ENCODE assay signal across 1 cellular context in genomic region chr10:63707254-63707910, GRCh38.
TF ChIP-seq lines count a peak whose summit lies in the region.

No MANE protein-coding gene starts in this region.

TF ChIP-seq in GM12878, 131 proteins besides CTCF, POLR2A, EP300 and RAD21 (continued from another document and continues in another):
- TF ChIP-seq ZNF592 (IDR thresholded peaks at IDR 0.05), result no peak
- TF ChIP-seq RUNX3 (IDR thresholded peaks at IDR 0.05; ENCODE audit: low read length), result peak; percentile 90
- TF ChIP-seq FOXK2 (IDR thresholded peaks at IDR 0.05), result no peak
- TF ChIP-seq ATF7 (IDR thresholded peaks at IDR 0.05; ENCODE audit: low read depth), result peak; percentile 94
- TF ChIP-seq IKZF2 (IDR thresholded peaks at IDR 0.05), result peak; percentile 69 to 81
- no peak for TF ChIP-seq ZNF217 (IDR thresholded peaks at IDR 0.05)
- peak; percentile 97; the same call in 1 of the 2 replicates for TF ChIP-seq ZBED1 (IDR thresholded peaks at IDR 0.05; ENCODE audit: borderline replicate concordance)
- no peak for TF ChIP-seq TAF1 (IDR thresholded peaks at IDR 0.05; ENCODE audit: borderline replicate concordance, low read depth, low read length)
- TF ChIP-seq USF1 (IDR thresholded peaks at IDR 0.05; ENCODE audit: borderline replicate concordance, extremely low read length, insufficient read depth, low read depth, low read length), result no peak
- TF ChIP-seq PBX3 (IDR thresholded peaks at IDR 0.05; ENCODE audit: insufficient replicate concordance, low read depth, low read length), result no peak
- peak in 1 of 2 experiments; percentile 95; a peak in 1 of 4 replicates for TF ChIP-seq CEBPB (IDR thresholded peaks at IDR 0.05; ENCODE audit: borderline replicate concordance in 1 of 2, low read depth in 2 of 2, low read length in 2 of 2)
- TF ChIP-seq NBN (IDR thresholded peaks at IDR 0.05), result no peak
- no peak for TF ChIP-seq REST (IDR thresholded peaks at IDR 0.05; ENCODE audit: low read depth, low read length)
- peak; percentile 100 for TF ChIP-seq JUNB (IDR thresholded peaks at IDR 0.05)
- no peak for TF ChIP-seq MYB (IDR thresholded peaks at IDR 0.05; ENCODE audit: borderline replicate concordance, low read depth, low read length)
- TF ChIP-seq EGR1 (IDR thresholded peaks at IDR 0.05; ENCODE audit: borderline replicate concordance in 1 of 2, low read depth in 2 of 2, low read length in 2 of 2), result no peak
- TF ChIP-seq HDAC6 (IDR thresholded peaks at IDR 0.05; ENCODE audit: unreplicated experiment), result no peak
- no peak for TF ChIP-seq FOS (IDR thresholded peaks at IDR 0.05; ENCODE audit: borderline replicate concordance, extremely low read depth, insufficient read length)
- TF ChIP-seq RELB (IDR thresholded peaks at IDR 0.05; ENCODE audit: low read depth), result no peak; the same call in 1 of the 2 replicates
- peak; percentile 90 for TF ChIP-seq MTA2 (IDR thresholded peaks at IDR 0.05; ENCODE audit: low read depth)
- TF ChIP-seq SPI1 (IDR thresholded peaks at IDR 0.05; ENCODE audit: borderline replicate concordance, insufficient read depth, low read depth, low read length), result peak; percentile 45; the same call in 1 of the 2 replicates
- no peak for TF ChIP-seq SMC3 (IDR thresholded peaks at IDR 0.05; ENCODE audit: borderline replicate concordance, low read length)
- no peak for TF ChIP-seq RBBP5 (conservative IDR thresholded peaks at IDR 0.05)
- TF ChIP-seq MTA3 (IDR thresholded peaks at IDR 0.05; ENCODE audit: borderline replicate concordance, low read length), result peak; percentile 98
- no peak for TF ChIP-seq SMARCA5 (IDR thresholded peaks at IDR 0.05)
- peak in 1 of 2 experiments; percentile 94; a peak in 2 of 4 replicates for TF ChIP-seq ETV6 (conservative IDR thresholded peaks at IDR 0.05 in 1 of 2, IDR thresholded peaks at IDR 0.05 in 1 of 2; ENCODE audit: borderline replicate concordance in 1 of 2, low read depth in 1 of 2)
- no peak for TF ChIP-seq NKRF (conservative IDR thresholded peaks at IDR 0.05)
- TF ChIP-seq NRF1 (conservative IDR thresholded peaks at IDR 0.05; ENCODE audit: low read depth, low read length), result no peak
- TF ChIP-seq TCF3 (IDR thresholded peaks at IDR 0.05; ENCODE audit: borderline replicate concordance, insufficient read depth, low read depth, low read length), result 0 out of 2 replicates have a peak, but pooled peaks have one; percentile 30
- TF ChIP-seq SRF (IDR thresholded peaks at IDR 0.05; ENCODE audit: low read depth in 2 of 2, low read length in 2 of 2), result peak in 1 of 2 experiments; percentile 92; a peak in 2 of 4 replicates
- TF ChIP-seq HDAC2 (IDR thresholded peaks at IDR 0.05), result no peak
- TF ChIP-seq PML (IDR thresholded peaks at IDR 0.05; ENCODE audit: low read length), result peak; percentile 94
- TF ChIP-seq USF2 (IDR thresholded peaks at IDR 0.05; ENCODE audit: borderline replicate concordance, low read depth, low read length), result no peak
- TF ChIP-seq HSF1 (IDR thresholded peaks at IDR 0.05; ENCODE audit: low read depth, low read length), result no peak
- no peak for TF ChIP-seq ZNF274 (IDR thresholded peaks at IDR 0.05; ENCODE audit: insufficient read depth, insufficient read length)
- TF ChIP-seq BACH1 (IDR thresholded peaks at IDR 0.05; ENCODE audit: borderline replicate concordance), result peak; percentile 53; the same call in 1 of the 2 replicates
- TF ChIP-seq POU2F2 (IDR thresholded peaks at IDR 0.05; ENCODE audit: borderline replicate concordance, low read depth, low read length), result no peak
- TF ChIP-seq KDM1A (IDR thresholded peaks at IDR 0.05; ENCODE audit: borderline replicate concordance), result no peak
- no peak for TF ChIP-seq RELA (IDR thresholded peaks at IDR 0.05; ENCODE audit: borderline replicate concordance, partially characterized antibody)
- no peak for TF ChIP-seq MXI1 (IDR thresholded peaks at IDR 0.05; ENCODE audit: low read depth, low read length)
- no peak for TF ChIP-seq CHD4 (IDR thresholded peaks at IDR 0.05)
- TF ChIP-seq STAT3 (IDR thresholded peaks at IDR 0.05; ENCODE audit: low read depth, low read length), result no peak
- TF ChIP-seq CBFB (IDR thresholded peaks at IDR 0.05; ENCODE audit: low read depth), result peak; percentile 31; the same call in 1 of the 2 replicates
- peak; percentile 77 for TF ChIP-seq IKZF1 (conservative IDR thresholded peaks at IDR 0.05)
- no peak for TF ChIP-seq BCLAF1 (IDR thresholded peaks at IDR 0.05)
- no peak for TF ChIP-seq MYC (IDR thresholded peaks at IDR 0.05; ENCODE audit: insufficient read depth, insufficient read length, insufficient replicate concordance, low read length, severe bottlenecking)
